Comparison of ENCODE assay signal across 17 cellular contexts in the genomic region with DNA sequence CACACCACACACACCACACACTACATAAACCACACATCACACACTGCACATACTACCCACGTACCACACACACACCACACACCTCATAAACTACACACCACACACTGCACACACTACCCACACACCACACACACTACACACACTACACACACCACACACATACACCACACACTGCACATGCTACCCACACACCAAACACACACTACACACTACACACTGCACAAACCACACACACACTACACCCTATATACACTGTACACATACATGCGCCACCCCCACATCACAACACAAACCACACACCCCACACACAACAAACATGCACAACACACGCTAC. TPM values are rescaled to one million over a fixed set of nuclear protein-coding genes. Genes with fewer than 3 reads are reported as not detected.
DNase-seq lines count a peak whose midpoint lies in the region; ATAC-seq, FAIRE-seq and TF ChIP-seq lines count a peak whose summit lies in the region.
"Had no signal": no experiment of that assay in that cellular context is flagged by ENCODE, and none has a peak within 500 bp of the region (broad histone marks: within the 10 kb centered on the region; RNA-seq: fewer than 3 reads in every experiment).

No MANE protein-coding gene starts in this region.

- no peak for TF ChIP-seq CTCF in IMR-90 (conservative IDR thresholded peaks at IDR 0.05; ENCODE audit: low read depth, low read length)
- no peak for TF ChIP-seq CTCF in H1 (IDR thresholded peaks at IDR 0.05; ENCODE audit: control extremely low read depth in 1 of 3, insufficient read depth in 1 of 3, low read depth in 1 of 3, low read length in 3 of 3)

- H4K91ac ChIP-seq in IMR-90 (ENCODE audit: insufficient read depth, low read depth, low read length) (no peak overlapping the region), H1 (replicated peaks; ENCODE audit: insufficient read length, low read length) (peak overlapping the region; percentile 97)

- H3K9me1 ChIP-seq in IMR-90 (ENCODE audit: insufficient read depth, low read length), result peaks cover 15% of the 10 kb centered on the region

- ATAC-seq in IMR-90 (ENCODE audit: low read depth), result no peak
- ATAC-seq in HG02623 (IDR thresholded peaks at IDR 0.05; ENCODE audit: unreplicated experiment), result no peak

- H2AK5ac ChIP-seq in IMR-90 (ENCODE audit: low read depth, low read length), result no peak overlapping the region
- H2AK5ac ChIP-seq in H1 (ENCODE audit: low read depth, low read length), result peak overlapping the region; percentile 98; the same call in 1 of the 2 replicates

- H3K79me2 ChIP-seq in H1 (ENCODE audit: control insufficient read depth in 1 of 2, insufficient read depth in 2 of 2, low read length in 2 of 2), result no peaks in the 10 kb centered on the region

- peak overlapping the region; percentile 77 for H3K4me2 ChIP-seq in BLaER1
- H3K4me2 ChIP-seq in IMR-90 (ENCODE audit: low read depth, low read length), result no peak overlapping the region
- no peak overlapping the region; a peak in 1 of 4 replicates for H3K4me2 ChIP-seq in H1 (ENCODE audit: insufficient read depth in 1 of 2, low read depth in 2 of 2, low read length in 2 of 2)

- no peaks in the 10 kb centered on the region for H3K79me1 ChIP-seq in IMR-90 (ENCODE audit: low read depth in 1 of 2, low read length in 2 of 2)
- peaks cover 3% of the 10 kb centered on the region; the same call in 1 of the 2 replicates for H3K79me1 ChIP-seq in H1 (ENCODE audit: low read depth, low read length)

- peak overlapping the region; percentile 6; the same call in 1 of the 2 replicates for H2BK12ac ChIP-seq in H1 (ENCODE audit: low read depth, low read length)

- POLR2A ChIA-PET in IMR-90 (lab: Charles Lee; ENCODE audit: unreplicated experiment) (no interaction called here), H1 (lab: Charles Lee; ENCODE audit: partially characterized antibody) (interaction anchor here (2.9 kb wide), 1 partner anchor 16 kb away, joined by 18 read pairs; a partner anchor contains a TSS)

- H2BK15ac ChIP-seq in IMR-90 (ENCODE audit: low read depth, low read length) (no peak overlapping the region), H1 (ENCODE audit: low read length) (peak overlapping the region; percentile 14)

- H2BK5ac ChIP-seq in IMR-90 (ENCODE audit: low read depth, low read length, poor library complexity, severe bottlenecking) (peak overlapping the region; percentile 93), H1 (ENCODE audit: low read depth, low read length) (0 out of 2 replicates have a peak overlapping the region, but pooled peaks have one; percentile 0)

- no peak for FAIRE-seq in H1 (lab: Jason Lieb, UNC)
- FAIRE-seq: A204.1 had no signal

- CTCF ChIA-PET in IMR-90 (lab: Yijun Ruan, JAX), result no interaction called here
- CTCF ChIA-PET in H1 (lab: Charles Lee; ENCODE audit: partially characterized antibody), result no interaction called here

- H3K4ac ChIP-seq in IMR-90 (ENCODE audit: low read depth, low read length) (no peak overlapping the region), H1 (replicated peaks; ENCODE audit: insufficient read length, low read depth, low read length) (no peak overlapping the region)

- H3K27ac ChIP-seq in BLaER1, result peak overlapping the region; percentile 74; the same call in 1 of the 2 replicates
- no peak overlapping the region for H3K27ac ChIP-seq in IMR-90 (ENCODE audit: insufficient read depth, low read length)
- H3K27ac ChIP-seq in H1 (ENCODE audit: low read depth, low read length), result no peak overlapping the region
- H3K27ac ChIP-seq: GM23248 had no signal

- H3K14ac ChIP-seq in IMR-90 (replicated peaks; ENCODE audit: low read depth, low read length), result no peak overlapping the region
- no peak overlapping the region for H3K14ac ChIP-seq in H1 (ENCODE audit: insufficient read length)

- H3K9ac ChIP-seq in BLaER1 (no peak overlapping the region), IMR-90 (ENCODE audit: low read depth, low read length) (no peak overlapping the region), H1 (replicated peaks in 1 of 4; ENCODE audit: extremely low read depth in 1 of 4, low read depth in 3 of 4, low read length in 3 of 4) (peak overlapping the region in 1 of 4 experiments; percentile 20; a peak in 1 of 7 replicates)
- H3K9ac ChIP-seq: GM23248 had no signal

- no peak overlapping the region for H3K18ac ChIP-seq in IMR-90 (ENCODE audit: low read depth, low read length)
- H3K18ac ChIP-seq in H1 (ENCODE audit: extremely low read depth, low read length), result no peak overlapping the region

- no peak overlapping the region for H4K8ac ChIP-seq in IMR-90 (ENCODE audit: low read depth in 2 of 2, low read length in 2 of 2)
- H4K8ac ChIP-seq in H1 (ENCODE audit: extremely low read depth, insufficient read depth, low read length), result no peak overlapping the region

- H2AFZ ChIP-seq in IMR-90 (replicated peaks; ENCODE audit: low read length, poor library complexity), result peak overlapping the region; percentile 43
- H2AFZ ChIP-seq in H1 (ENCODE audit: low read length), result no peak overlapping the region
- H2AFZ ChIP-seq: GM23248 had no signal

- H2AK9ac ChIP-seq in IMR-90 (replicated peaks; ENCODE audit: low read depth, low read length, poor library complexity), result no peak overlapping the region

- H3K23me2 ChIP-seq in H1 (ENCODE audit: low read depth, low read length), result peaks cover 24% of the 10 kb centered on the region; the same call in 1 of the 2 replicates

- H2BK20ac ChIP-seq in IMR-90 (ENCODE audit: low read depth, low read length) (no peak overlapping the region), H1 (ENCODE audit: low read length) (peak overlapping the region; percentile 74)

- H4K20me1 ChIP-seq in BLaER1 (no peaks in the 10 kb centered on the region), IMR-90 (ENCODE audit: insufficient read depth, low read length) (no peaks in the 10 kb centered on the region), H1 (replicated peaks in 1 of 2; ENCODE audit: control insufficient read depth in 1 of 2, insufficient read depth in 2 of 2, low read length in 2 of 2) (peaks cover 0 to 21% of the 10 kb centered on the region in 2 experiments)

- H3K36me3 ChIP-seq in BLaER1 (no peaks in the 10 kb centered on the region), IMR-90 (ENCODE audit: control insufficient read depth, insufficient read depth, low read length) (no peaks in the 10 kb centered on the region), H1 (ENCODE audit: control insufficient read depth in 2 of 4, insufficient read depth in 4 of 4, low read length in 3 of 4) (no peaks in the 10 kb centered on the region; a peak in 1 of 8 replicates)

- H4K5ac ChIP-seq in IMR-90 (ENCODE audit: low read depth, low read length) (no peak overlapping the region), H1 (ENCODE audit: insufficient read length, low read depth, low read length) (peak overlapping the region; percentile 2)

- H3K4me3 ChIP-seq in BLaER1 (no peak overlapping the region), IMR-90 (ENCODE audit: insufficient read depth, low read depth, low read length) (no peak overlapping the region), H1 (ENCODE audit: extremely low read depth in 1 of 4, insufficient read depth in 2 of 4, low read depth in 3 of 4, low read length in 4 of 4) (no peak overlapping the region)
- H3K4me3 ChIP-seq: GM23248 had no signal

- H3K4me1 ChIP-seq in BLaER1 (peaks cover 60% of the 10 kb centered on the region), IMR-90 (ENCODE audit: control insufficient read depth, insufficient read depth, low read length) (no peaks in the 10 kb centered on the region), H1 (replicated peaks in 1 of 4; ENCODE audit: control insufficient read depth in 3 of 4, insufficient read depth in 4 of 4, low read length in 3 of 4) (peaks cover 0 to 16% (median 10%) of the 10 kb centered on the region in 4 experiments; a peak in 6 of 7 replicates)

- no peak for TF ChIP-seq EP300 in H1 (IDR thresholded peaks at IDR 0.05; ENCODE audit: borderline replicate concordance in 1 of 2, low read depth in 2 of 2, low read length in 2 of 2)

- dilution Hi-C loops in IMR-90 (cut with HindIII; ENCODE audit: low sequenced_read_pairs, unreplicated experiment), result no loop called here

- no peak for DNase-seq in IMR-90
- no peak for DNase-seq in H1 (ENCODE audit: low read depth in 1 of 2, low spot score in 2 of 2)
- no peak for DNase-seq in hippocampal formation (lab: John Stamatoyannopoulos, UW)
- DNase-seq in NCI-H1694 (lab: John Stamatoyannopoulos, UW), result no peak
- no peak for DNase-seq in germinal center (ENCODE audit: low spot score)
- DNase-seq: C1 segment of cervical spinal cord; Calu3; CD4-positive, alpha-beta T cell; DMS 273 treated with DMSO at 0.1 percent for 48 hours; GM23248; H7 had no signal

- no TSS peak for BruUV-seq in IMR-90 (replicated peaks; lab: Mats Ljungman, UMichigan)

- 89% methylated on average over 1 of the region's 3 CpGs; no CpG with 5 or more reads in 1 of the 2 experiments for WGBS in IMR-90 (ENCODE audit: extremely low coverage in 2 of 2, insufficient read length in 1 of 2), 2 experiments
- WGBS in H1 (ENCODE audit: extremely low coverage in 1 of 2, insufficient coverage in 1 of 2, insufficient read length in 1 of 2, insufficient replicate concordance in 2 of 2, low coverage in 1 of 2, low lambda C conversion rate in 2 of 2, missing lambda C conversion rate in 1 of 2), 2 experiments, result 87 to 100% methylated on average over 1 to 3 of the region's 3 CpGs

- intact Hi-C loops in IMR-90 (cut with micrococcal nuclease), result no loop called here

- H3K23ac ChIP-seq in IMR-90 (ENCODE audit: low read depth, low read length), result no peak overlapping the region
- H3K23ac ChIP-seq in H1 (ENCODE audit: insufficient read length), result peak overlapping the region; percentile 86

- no peak overlapping the region for H2BK120ac ChIP-seq in IMR-90 (ENCODE audit: low read depth, low read length)
- H2BK120ac ChIP-seq in H1 (replicated peaks; ENCODE audit: low read depth, low read length), result peak overlapping the region; percentile 71

- TF ChIP-seq RAD21 in IMR-90 (IDR thresholded peaks at IDR 0.05; ENCODE audit: low read length) (no peak), H1 (IDR thresholded peaks at IDR 0.05 in 1 of 2, conservative IDR thresholded peaks at IDR 0.05 in 1 of 2; ENCODE audit: low read depth in 2 of 2, low read length in 2 of 2) (no peak)

- no peaks in the 10 kb centered on the region for H3K27me3 ChIP-seq in BLaER1
- peaks cover 21% of the 10 kb centered on the region for H3K27me3 ChIP-seq in IMR-90 (ENCODE audit: control insufficient read depth, insufficient read depth, low read length)
- peaks cover 0 to 12% (median 2%) of the 10 kb centered on the region in 4 experiments; a peak in 2 of 7 replicates for H3K27me3 ChIP-seq in H1 (replicated peaks in 1 of 4; ENCODE audit: control insufficient read depth in 3 of 4, extremely low read depth in 1 of 4, insufficient read depth in 3 of 4, low read length in 3 of 4)

- H3K9me3 ChIP-seq in BLaER1 (no peaks in the 10 kb centered on the region), IMR-90 (ENCODE audit: control insufficient read depth, insufficient read depth, low read length) (no peaks in the 10 kb centered on the region), H1 (ENCODE audit: insufficient read depth in 2 of 2, low read depth in 1 of 2, low read length in 1 of 2) (no peaks in the 10 kb centered on the region; a peak in 1 of 4 replicates)

- no peak overlapping the region for H3K56ac ChIP-seq in IMR-90 (ENCODE audit: extremely low read depth, insufficient read depth, low read length)
- H3K56ac ChIP-seq in H1 (replicated peaks; ENCODE audit: insufficient read length, low read depth, low read length), result peak overlapping the region; percentile 100

- no peak for TF ChIP-seq POLR2A in IMR-90 (IDR thresholded peaks at IDR 0.05; ENCODE audit: low read depth, low read length)
- no peak for TF ChIP-seq POLR2A in H1 (IDR thresholded peaks at IDR 0.05; ENCODE audit: control extremely low read depth in 1 of 2, low read depth in 2 of 2, low read length in 2 of 2)

- in situ Hi-C loops in IMR-90 (cut with MboI; ENCODE audit: low sequenced_read_pairs), result no loop called here

RNA-seq across cellular contexts. Expression of a gene that starts 5.5 kb away (rescaled TPM):
- not detected in 2 replicates for total RNA-seq in IMR-90 (2012; rRNA removed)
- polyA plus RNA-seq in IMR-90 (2012; rRNA removed) (not detected in 2 replicates), H1 (2011; rRNA removed) (0.20 and 0.72 TPM in 2 replicates)
- not detected in 2 replicates for polyA plus RNA-seq in IMR-90 (2012; cell fraction: cytosol; rRNA removed)
- not detected in 2 replicates for polyA plus RNA-seq in IMR-90 (2012; cell fraction: nucleus; rRNA removed; ENCODE audit: low replicate concordance)
- total RNA-seq in H1 (2021; fragmentation: NEBNext Ultra II Directional; extraction: Animal tissue kit (Norgen Biotek cat#: 25700)), result 0.46 and 1.3 TPM in 2 replicates
- polyA plus RNA-seq in H1 (2011; cell fraction: cytosol; rRNA removed), result 0.41 TPM
- polyA plus RNA-seq in H1 (2011; cell fraction: nucleus; rRNA removed), result 1.7 TPM
- polyA plus RNA-seq in H1 (2012, experiment 1 of 2), result 0.22 to 0.74 TPM (median 0.54 TPM) in 4 replicates
- polyA plus RNA-seq in H1 (2012, experiment 2 of 2), result 0.28 TPM
- polyA plus RNA-seq in H1 (2013, experiment 1 of 2), result 1.4 TPM
- polyA plus RNA-seq in H1 (2013, experiment 2 of 2), result 1.3 TPM
- 0.25 and 0.90 TPM in 2 replicates for polyA minus RNA-seq in H1 (2011; rRNA and poly(A)+ RNA removed)
- polyA minus RNA-seq in H1 (2011; cell fraction: cytosol; rRNA and poly(A)+ RNA removed), result not detected
- polyA minus RNA-seq in H1 (2011; cell fraction: nucleus; rRNA and poly(A)+ RNA removed), result not detected
- total RNA-seq: Calu3; CD4-positive, alpha-beta T cell; G401; GM23248; HT1080 had no signal
- polyA plus RNA-seq: AG04450, GM23248 had no signal

RNA-seq across cellular contexts. Expression of a gene that starts 15.2 kb away (rescaled TPM):
- total RNA-seq in IMR-90 (2012; rRNA removed), result under 0.01 TPM in 2 replicates
- polyA plus RNA-seq in IMR-90 (2012; rRNA removed) (not detected in 2 replicates), H1 (2011; rRNA removed) (0.06 and 0.08 TPM in 2 replicates)
- polyA plus RNA-seq in IMR-90 (2012; cell fraction: cytosol; rRNA removed), result not detected in 2 replicates
- 0.03 and 0.25 TPM in 2 replicates for polyA plus RNA-seq in IMR-90 (2012; cell fraction: nucleus; rRNA removed; ENCODE audit: low replicate concordance)
- total RNA-seq in H1 (2021; fragmentation: NEBNext Ultra II Directional; extraction: Animal tissue kit (Norgen Biotek cat#: 25700)), result not detected in 2 replicates
- not detected for polyA plus RNA-seq in H1 (2011; cell fraction: cytosol; rRNA removed)
- not detected for polyA plus RNA-seq in H1 (2011; cell fraction: nucleus; rRNA removed)
- polyA plus RNA-seq in H1 (2012, experiment 1 of 2), result 0.20 TPM in 1 of 4 replicates, not detected in the others
- not detected for polyA plus RNA-seq in H1 (2012, experiment 2 of 2)
- polyA plus RNA-seq in H1 (2013, experiment 1 of 2), result 0.12 TPM
- 0.07 TPM for polyA plus RNA-seq in H1 (2013, experiment 2 of 2)
- not detected in 2 replicates for polyA minus RNA-seq in H1 (2011; rRNA and poly(A)+ RNA removed)
- polyA minus RNA-seq in H1 (2011; cell fraction: cytosol; rRNA and poly(A)+ RNA removed), result not detected
- polyA minus RNA-seq in H1 (2011; cell fraction: nucleus; rRNA and poly(A)+ RNA removed), result not detected
- total RNA-seq: G401, GM23248, H7, HT1080 had no signal
- polyA plus RNA-seq: AG04450, GM23248 had no signal

RNA-seq across cellular contexts. Expression of a gene that starts 28.7 kb away (rescaled TPM):
- total RNA-seq in IMR-90 (2012; rRNA removed), result 21.3 and 27.5 TPM in 2 replicates
- polyA plus RNA-seq in IMR-90 (2012; rRNA removed), result 65.6 and 82.5 TPM in 2 replicates
- polyA plus RNA-seq in IMR-90 (2012; cell fraction: cytosol; rRNA removed), result 65.8 and 106 TPM in 2 replicates
- 185 and 211 TPM in 2 replicates for polyA plus RNA-seq in IMR-90 (2012; cell fraction: nucleus; rRNA removed; ENCODE audit: low replicate concordance)
- 109 and 113 TPM in 2 replicates for total RNA-seq in H1 (2021; fragmentation: NEBNext Ultra II Directional; extraction: Animal tissue kit (Norgen Biotek cat#: 25700))
- polyA plus RNA-seq in H1 (2011; rRNA removed), result 74.1 and 119 TPM in 2 replicates
- polyA plus RNA-seq in H1 (2011; cell fraction: cytosol; rRNA removed), result 142 TPM
- 268 TPM for polyA plus RNA-seq in H1 (2011; cell fraction: nucleus; rRNA removed)
- 112 to 133 TPM (median 125 TPM) in 4 replicates for polyA plus RNA-seq in H1 (2012, experiment 1 of 2)
- 90.5 TPM for polyA plus RNA-seq in H1 (2012, experiment 2 of 2)
- polyA plus RNA-seq in H1 (2013, experiment 1 of 2), result 70.6 TPM
- 72.7 TPM for polyA plus RNA-seq in H1 (2013, experiment 2 of 2)
- 29.0 and 60.8 TPM in 2 replicates for polyA minus RNA-seq in H1 (2011; rRNA and poly(A)+ RNA removed)
- polyA minus RNA-seq in H1 (2011; cell fraction: cytosol; rRNA and poly(A)+ RNA removed), result 79.1 TPM
- 82.7 TPM for polyA minus RNA-seq in H1 (2011; cell fraction: nucleus; rRNA and poly(A)+ RNA removed)

RNA-seq across cellular contexts. Expression of a gene that starts 31.5 kb away (rescaled TPM):
- total RNA-seq in IMR-90 (2012; rRNA removed), result 0.18 TPM in 1 of 2 replicates, not detected in the other
- polyA plus RNA-seq in IMR-90 (2012; rRNA removed) (0.22 TPM in 2 replicates), H1 (2011; rRNA removed) (0.06 and 0.42 TPM in 2 replicates)
- polyA plus RNA-seq in IMR-90 (2012; cell fraction: cytosol; rRNA removed), result 0.03 TPM in 1 of 2 replicates, not detected in the other
- polyA plus RNA-seq in IMR-90 (2012; cell fraction: nucleus; rRNA removed; ENCODE audit: low replicate concordance), result 0.06 and 0.23 TPM in 2 replicates
- 0.54 and 0.60 TPM in 2 replicates for total RNA-seq in H1 (2021; fragmentation: NEBNext Ultra II Directional; extraction: Animal tissue kit (Norgen Biotek cat#: 25700))
- polyA plus RNA-seq in H1 (2011; cell fraction: cytosol; rRNA removed), result 0.30 TPM
- 0.51 TPM for polyA plus RNA-seq in H1 (2011; cell fraction: nucleus; rRNA removed)
- 0.13 to 0.33 TPM (median 0.18 TPM) in 3 of 4 replicates, not detected in the other for polyA plus RNA-seq in H1 (2012, experiment 1 of 2)
- polyA plus RNA-seq in H1 (2012, experiment 2 of 2), result not detected
- polyA plus RNA-seq in H1 (2013, experiment 1 of 2), result 0.53 TPM
- 0.24 TPM for polyA plus RNA-seq in H1 (2013, experiment 2 of 2)
- polyA minus RNA-seq in H1 (2011; rRNA and poly(A)+ RNA removed), result 0.39 TPM in 1 of 2 replicates, not detected in the other
- polyA minus RNA-seq in H1 (2011; cell fraction: cytosol; rRNA and poly(A)+ RNA removed), result not detected
- not detected for polyA minus RNA-seq in H1 (2011; cell fraction: nucleus; rRNA and poly(A)+ RNA removed)
- total RNA-seq: G401, GM23248, H7 had no signal
- polyA plus RNA-seq: AG04450 had no signal

RNA-seq across cellular contexts. Expression of a gene that starts 48.7 kb away (rescaled TPM):
- total RNA-seq in IMR-90 (2012; rRNA removed), result 0.18 and 0.28 TPM in 2 replicates
- polyA plus RNA-seq in IMR-90 (2012; rRNA removed) (0.44 and 0.98 TPM in 2 replicates), H1 (2011; rRNA removed) (186 and 296 TPM in 2 replicates)
- polyA plus RNA-seq in IMR-90 (2012; cell fraction: cytosol; rRNA removed), result 0.94 and 1.4 TPM in 2 replicates
- 0.23 and 0.51 TPM in 2 replicates for polyA plus RNA-seq in IMR-90 (2012; cell fraction: nucleus; rRNA removed; ENCODE audit: low replicate concordance)
- 159 and 166 TPM in 2 replicates for total RNA-seq in H1 (2021; fragmentation: NEBNext Ultra II Directional; extraction: Animal tissue kit (Norgen Biotek cat#: 25700))
- polyA plus RNA-seq in H1 (2011; cell fraction: cytosol; rRNA removed), result 106 TPM
- polyA plus RNA-seq in H1 (2011; cell fraction: nucleus; rRNA removed), result 204 TPM
- 145 to 238 TPM (median 230 TPM) in 4 replicates for polyA plus RNA-seq in H1 (2012, experiment 1 of 2)
- polyA plus RNA-seq in H1 (2012, experiment 2 of 2), result 175 TPM
- 208 TPM for polyA plus RNA-seq in H1 (2013, experiment 1 of 2)
- 218 TPM for polyA plus RNA-seq in H1 (2013, experiment 2 of 2)
- 87.1 and 93.1 TPM in 2 replicates for polyA minus RNA-seq in H1 (2011; rRNA and poly(A)+ RNA removed)
- 222 TPM for polyA minus RNA-seq in H1 (2011; cell fraction: cytosol; rRNA and poly(A)+ RNA removed)
- polyA minus RNA-seq in H1 (2011; cell fraction: nucleus; rRNA and poly(A)+ RNA removed), result 191 TPM
- total RNA-seq: GM23248 had no signal
